ENCODE assay signal across 8 cellular contexts in the genomic region with DNA sequence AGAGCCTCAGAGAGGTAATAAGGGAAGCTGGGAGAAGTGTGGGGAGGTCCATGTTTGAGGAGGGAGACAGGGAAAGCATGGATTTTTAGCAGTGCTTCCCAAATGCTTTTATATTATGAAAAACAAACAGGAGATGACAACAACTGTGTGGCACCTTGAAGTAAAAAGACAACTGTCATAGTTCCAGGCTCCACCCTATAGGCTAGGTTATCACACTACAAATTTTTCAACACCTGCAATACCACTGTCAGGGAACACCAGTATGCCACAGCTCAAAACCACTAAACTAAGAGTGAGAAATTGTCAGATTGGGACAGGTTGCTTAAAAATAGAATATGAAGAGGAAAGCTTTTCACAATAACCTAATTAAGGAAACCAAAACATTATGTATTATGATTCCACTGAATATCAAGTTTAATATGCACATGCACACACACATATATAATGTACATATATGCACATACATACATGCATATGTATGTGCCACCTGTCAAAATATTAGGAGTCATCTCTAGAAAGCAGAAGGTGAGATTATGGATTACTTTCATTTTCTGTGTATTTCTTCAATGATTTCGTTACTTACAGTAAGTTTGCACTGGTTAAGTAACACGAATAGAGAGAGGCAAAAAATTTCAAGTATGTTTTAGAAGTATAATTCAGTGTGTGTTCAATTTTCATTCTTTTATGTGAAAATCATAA.
DNase-seq lines count a peak whose midpoint lies in the region; ATAC-seq and TF ChIP-seq lines count a peak whose summit lies in the region.

No MANE protein-coding gene starts in this region.

- H4K91ac ChIP-seq in H9 (ENCODE audit: insufficient read length, low read depth, low read length) (no peak overlapping the region), trophoblast cell (ENCODE audit: low read depth, low read length) (no peak overlapping the region)

- H3K4me1 ChIP-seq in H9 (ENCODE audit: insufficient read depth, low read length) (no peaks in the 10 kb centered on the region), trophoblast cell (ENCODE audit: control insufficient read depth in 1 of 2, insufficient read depth in 2 of 2, low read length in 2 of 2) (no peaks in the 10 kb centered on the region)

- no peak overlapping the region for H4K8ac ChIP-seq in H9 (replicated peaks; ENCODE audit: insufficient read length, low read depth, low read length)
- H4K8ac ChIP-seq in trophoblast cell (ENCODE audit: low read depth, low read length): no peak overlapping the region

- no peaks in the 10 kb centered on the region for H3K79me2 ChIP-seq in H9 (ENCODE audit: insufficient read depth, low read length)
- H3K79me2 ChIP-seq in trophoblast cell (ENCODE audit: control insufficient read depth, insufficient read depth, low read length, poor library complexity): no peaks in the 10 kb centered on the region

- H3K4me1 Mint-ChIP-seq in H9: no peaks in the 10 kb centered on the region
- peaks cover 16 to 31% (median 27%) of the 10 kb centered on the region in 4 donors for H3K4me1 Mint-ChIP-seq in naive thymus-derived CD8-positive, alpha-beta T cell

- no peak overlapping the region for H3K56ac ChIP-seq in H9 (ENCODE audit: insufficient read length, low read depth, low read length)

- H3K18ac ChIP-seq in H9 (ENCODE audit: insufficient read length, low read depth, low read length) (no peak overlapping the region), trophoblast cell (ENCODE audit: low read length) (no peak overlapping the region)

- H2BK15ac ChIP-seq in H9 (ENCODE audit: low read depth, low read length): no peak overlapping the region

- peaks cover 0 to 3% of the 10 kb centered on the region in 2 experiments; a peak in 1 of 5 replicates for H3K9me3 Mint-ChIP-seq in H9
- peaks cover 0 to 20% (median 9%) of the 10 kb centered on the region in 9 donors for H3K9me3 Mint-ChIP-seq in naive thymus-derived CD8-positive, alpha-beta T cell

- no peaks in the 10 kb centered on the region for H3K9me3 ChIP-seq in H9 (ENCODE audit: control insufficient read depth, low read depth, low read length)
- peaks cover 4% of the 10 kb centered on the region for H3K9me3 ChIP-seq in KOPT-K1 (ENCODE audit: insufficient read depth, low read length, poor library complexity, severe bottlenecking)
- no peaks in the 10 kb centered on the region for H3K9me3 ChIP-seq in trophoblast cell (ENCODE audit: insufficient read depth, low read depth, low read length)

- H3K4me2 ChIP-seq in H9 (ENCODE audit: insufficient read depth, insufficient read length, low read length) (no peak overlapping the region), trophoblast cell (ENCODE audit: low read length) (no peak overlapping the region)

- H2BK5ac ChIP-seq in H9 (ENCODE audit: insufficient read length, low read length) (no peak overlapping the region), trophoblast cell (ENCODE audit: low read depth, low read length, poor library complexity) (no peak overlapping the region)

- H2BK120ac ChIP-seq in H9 (ENCODE audit: low read depth, low read length, poor library complexity, severe bottlenecking): no peak overlapping the region
- no peak overlapping the region for H2BK120ac ChIP-seq in trophoblast cell (ENCODE audit: insufficient read depth, low read length, poor library complexity)

- H3K4me3 Mint-ChIP-seq in H9: no peak overlapping the region
- H3K4me3 Mint-ChIP-seq in naive thymus-derived CD8-positive, alpha-beta T cell: peak overlapping the region; percentile 56 to 90 (median 80)

- no peak overlapping the region for H3K4ac ChIP-seq in H9 (ENCODE audit: low read depth, low read length)
- no peak overlapping the region for H3K4ac ChIP-seq in trophoblast cell (ENCODE audit: low read depth, low read length)

- H3K27ac ChIP-seq in H9 (ENCODE audit: insufficient read length, low read depth, low read length): no peak overlapping the region
- peak overlapping the region; percentile 73 for H3K27ac ChIP-seq in KOPT-K1 (ENCODE audit: low read depth, low read length, poor library complexity, severe bottlenecking)
- no peak overlapping the region for H3K27ac ChIP-seq in trophoblast cell (ENCODE audit: low read depth, low read length)

- no peaks in the 10 kb centered on the region for H3K79me1 ChIP-seq in H9 (ENCODE audit: insufficient read depth, low read depth, low read length, poor library complexity, severe bottlenecking)
- no peaks in the 10 kb centered on the region for H3K79me1 ChIP-seq in trophoblast cell (ENCODE audit: low read length)

- DNase-seq in H9: no peak
- peak in 3 of 10 donors; percentile 13 to 20 (median 15) for DNase-seq in naive thymus-derived CD8-positive, alpha-beta T cell
- no peak for DNase-seq in HT-29 (ENCODE audit: low spot score)
- DNase-seq in trophoblast cell: no peak
- DNase-seq in foreskin fibroblast: no peak
- DNase-seq in hypothalamus (lab: John Stamatoyannopoulos, UW): no peak

- no peaks in the 10 kb centered on the region for H3K36me3 ChIP-seq in KOPT-K1 (ENCODE audit: insufficient read depth, low read length)
- no peaks in the 10 kb centered on the region for H3K36me3 ChIP-seq in trophoblast cell (ENCODE audit: control insufficient read depth in 1 of 2, insufficient read depth in 2 of 2, low read length in 2 of 2)

- H3K27me3 ChIP-seq in H9 (ENCODE audit: insufficient read depth, low read length) (no peaks in the 10 kb centered on the region), trophoblast cell (ENCODE audit: insufficient read depth, low read length) (no peaks in the 10 kb centered on the region)

- no peaks in the 10 kb centered on the region for H4K20me1 ChIP-seq in H9 (ENCODE audit: control insufficient read depth, insufficient read depth, insufficient read length)

- no peak overlapping the region for H2AFZ ChIP-seq in H9 (ENCODE audit: low read length)
- no peak overlapping the region for H2AFZ ChIP-seq in trophoblast cell (ENCODE audit: insufficient read depth, low read length, poor library complexity)

- no CpG with 5 or more reads among the region's 2 CpGs for WGBS in H9 (ENCODE audit: extremely low coverage, insufficient read length, low lambda C conversion rate)
- whole genome bisulfite sequencing in trophoblast cell (ENCODE audit: extremely low coverage, insufficient coverage, insufficient read length): no CpG with 5 or more reads among the region's 2 CpGs

- H2BK12ac ChIP-seq in H9 (ENCODE audit: insufficient read length, low read depth, low read length) (no peak overlapping the region), trophoblast cell (ENCODE audit: low read length) (no peak overlapping the region)

- 0 out of 7 replicates have a peak overlapping the region, but pooled peaks of 2 of the 3 experiments have one; percentile 0 for H3K27ac Mint-ChIP-seq in H9
- peak overlapping the region; percentile 72 to 96 (median 90) for H3K27ac Mint-ChIP-seq in naive thymus-derived CD8-positive, alpha-beta T cell

- no peak overlapping the region for H3T11ph ChIP-seq in H9 (ENCODE audit: low read length)

- H3K14ac ChIP-seq in H9 (ENCODE audit: insufficient read depth, low read length) (no peak overlapping the region), trophoblast cell (ENCODE audit: low read length) (no peak overlapping the region)

- H3K36me3 Mint-ChIP-seq in H9 (ENCODE audit: insufficient read depth in 1 of 3, low read depth in 3 of 3): peaks cover 3 to 5% (median 4%) of the 10 kb centered on the region in 3 experiments; a peak in 3 of 7 replicates
- H3K36me3 Mint-ChIP-seq in naive thymus-derived CD8-positive, alpha-beta T cell: peaks cover 3 to 16% (median 12%) of the 10 kb centered on the region in 3 donors

- H3K9ac ChIP-seq in H9 (ENCODE audit: extremely low read depth, insufficient read length, low read length) (no peak overlapping the region), trophoblast cell (ENCODE audit: low read length) (no peak overlapping the region)

- no peaks in the 10 kb centered on the region for H3K27me3 Mint-ChIP-seq in H9 (ENCODE audit: low read depth)
- no peaks in the 10 kb centered on the region for H3K27me3 Mint-ChIP-seq in naive thymus-derived CD8-positive, alpha-beta T cell

- no peak overlapping the region for H2BK20ac ChIP-seq in H9 (ENCODE audit: low read depth, low read length, poor library complexity, severe bottlenecking)

- no peak overlapping the region for H4K5ac ChIP-seq in H9 (ENCODE audit: insufficient read length, low read depth, low read length)

- H3K4me3 ChIP-seq in trophoblast cell (ENCODE audit: low read depth, low read length) (no peak overlapping the region), foreskin fibroblast (ENCODE audit: low read depth in 1 of 2, low read length in 2 of 2) (no peak overlapping the region)

- no peak overlapping the region for H4K12ac ChIP-seq in trophoblast cell (ENCODE audit: low read depth, low read length)

- ATAC-seq in GM18867 (IDR thresholded peaks at IDR 0.05; ENCODE audit: unreplicated experiment): peak; percentile 91
- peak; percentile 60 to 63 for ATAC-seq in naive thymus-derived CD8-positive, alpha-beta T cell

- H3K23ac ChIP-seq in H9 (ENCODE audit: insufficient read length, low read depth, low read length): no peak overlapping the region
- H3K23ac ChIP-seq in trophoblast cell (ENCODE audit: low read length): no peak overlapping the region

- POLR2A ChIA-PET in naive thymus-derived CD8-positive, alpha-beta T cell (lab: Charles Lee): no interaction called here

- no peak overlapping the region for H2AK5ac ChIP-seq in H9 (ENCODE audit: insufficient read length, low read length)
- no peak overlapping the region for H2AK5ac ChIP-seq in trophoblast cell (ENCODE audit: low read length)

- H3K23me2 ChIP-seq in H9 (ENCODE audit: insufficient read length, low read depth, low read length, poor library complexity, severe bottlenecking): no peaks in the 10 kb centered on the region

- TF ChIP-seq CTCF in H9 (conservative IDR thresholded peaks at IDR 0.05): no peak
- no peak for TF ChIP-seq CTCF in foreskin fibroblast (IDR thresholded peaks at IDR 0.05; ENCODE audit: low read depth, low read length)

Comparison
In these comparisons a context has a peak if more than half of its experiments do, and no peak if none do; other contexts are left out.
1. H3K4me3 Mint-ChIP-seq: peak in naive thymus-derived CD8-positive, alpha-beta T cell (10 of 10); none in H9 (0 of 2).